ENCODE assay signal across 8 cellular contexts in genomic region chr11:12164061-12165014, GRCh38. TPM values are rescaled to one million over a fixed set of nuclear protein-coding genes. Genes with fewer than 3 reads are reported as not detected.
DNase-seq lines count a peak whose midpoint lies in the region; ATAC-seq, FAIRE-seq and TF ChIP-seq lines count a peak whose summit lies in the region.

No MANE protein-coding gene starts in this region.

- H3K9me1 ChIP-seq in keratinocyte (ENCODE audit: control insufficient read depth, extremely low read depth, insufficient read depth, low read length): no peaks in the 10 kb centered on the region

- peak overlapping the region; percentile 65 for H3K9ac ChIP-seq in keratinocyte (ENCODE audit: control insufficient read depth, extremely low read depth, insufficient read depth, low read length)

- no peaks in the 10 kb centered on the region for H3K27me3 ChIP-seq in keratinocyte (ENCODE audit: control insufficient read depth, extremely low read depth, insufficient read depth, low read length)

- H3K27me3 Mint-ChIP-seq in activated CD4-positive, alpha-beta memory T cell treated with anti-CD3 and anti-CD28 coated beads for 36 hours: no peaks in the 10 kb centered on the region
- H3K27me3 Mint-ChIP-seq in stimulated activated naive B cell treated with anti-CD40 and anti-IgM and Interleukin-4, amounts not matched to agents 10 μg/mL and 1 μg/mL and 100 μg/mL, for 72 hours: peaks cover 4 to 17% of the 10 kb centered on the region in 2 donors

- no peaks in the 10 kb centered on the region for H4K20me1 ChIP-seq in keratinocyte (ENCODE audit: control insufficient read depth, extremely low read depth, insufficient read depth, low read length)

- H3K4me3 ChIP-seq in keratinocyte (ENCODE audit: control insufficient read depth in 2 of 3, extremely low read depth in 1 of 3, insufficient read depth in 2 of 3, low read depth in 1 of 3, low read length in 3 of 3): no peak overlapping the region

- peak; percentile 83 for FAIRE-seq in keratinocyte (lab: Jason Lieb, UNC)
- no peak for FAIRE-seq in urothelium cell line (lab: Jason Lieb, UNC)

- peak overlapping the region; percentile 15 for H3K27ac Mint-ChIP-seq in activated CD4-positive, alpha-beta memory T cell treated with anti-CD3 and anti-CD28 coated beads for 36 hours
- no peak overlapping the region for H3K27ac Mint-ChIP-seq in stimulated activated naive B cell treated with anti-CD40 and anti-IgM and Interleukin-4, amounts not matched to agents 10 μg/mL and 1 μg/mL and 100 μg/mL, for 72 hours

- H3K4me1 Mint-ChIP-seq in activated CD4-positive, alpha-beta memory T cell treated with anti-CD3 and anti-CD28 coated beads for 36 hours (ENCODE audit: low read depth): peaks cover 39% of the 10 kb centered on the region
- H3K4me1 Mint-ChIP-seq in stimulated activated naive B cell treated with anti-CD40 and anti-IgM and Interleukin-4, amounts not matched to agents 10 μg/mL and 1 μg/mL and 100 μg/mL, for 72 hours: no peaks in the 10 kb centered on the region

- peaks cover 23% of the 10 kb centered on the region for H3K36me3 Mint-ChIP-seq in activated CD4-positive, alpha-beta memory T cell treated with anti-CD3 and anti-CD28 coated beads for 36 hours
- no peaks in the 10 kb centered on the region for H3K36me3 Mint-ChIP-seq in stimulated activated naive B cell treated with anti-CD40 and anti-IgM and Interleukin-4, amounts not matched to agents 10 μg/mL and 1 μg/mL and 100 μg/mL, for 72 hours

- POLR2A ChIA-PET in activated CD4-positive, alpha-beta memory T cell treated with anti-CD3 and anti-CD28 coated beads for 36 hours (lab: Charles Lee): interaction anchor here (0.9 to 2.0 kb wide), 5 partner anchors 12 to 72 kb away, joined by 3 to 8 read pairs (median 3); no protein-coding TSS in a partner anchor

- no peak for TF ChIP-seq CTCF in keratinocyte (optimal IDR thresholded peaks at IDR 0.05 in 1 of 3, IDR thresholded peaks at IDR 0.05 in 1 of 3, conservative IDR thresholded peaks at IDR 0.05 in 1 of 3; ENCODE audit: extremely low read depth in 1 of 3, insufficient read depth in 2 of 3, low read length in 3 of 3)

- H3K9me3 ChIP-seq in keratinocyte (ENCODE audit: control insufficient read depth, low read depth, low read length): no peaks in the 10 kb centered on the region

- no peaks in the 10 kb centered on the region for H3K9me3 Mint-ChIP-seq in activated CD4-positive, alpha-beta memory T cell treated with anti-CD3 and anti-CD28 coated beads for 36 hours
- no peaks in the 10 kb centered on the region for H3K9me3 Mint-ChIP-seq in stimulated activated naive B cell treated with anti-CD40 and anti-IgM and Interleukin-4, amounts not matched to agents 10 μg/mL and 1 μg/mL and 100 μg/mL, for 72 hours

- peak; percentile 47 for ATAC-seq in Right ventricle myocardium superior (ENCODE audit: poor library complexity)
- ATAC-seq in stimulated activated naive B cell treated with anti-CD40 and anti-IgM and Interleukin-4, amounts not matched to agents 10 μg/mL and 1 μg/mL and 100 μg/mL, for 72 hours (replicated peaks): no peak

- H2AFZ ChIP-seq in keratinocyte (ENCODE audit: control insufficient read depth, low read length): no peak overlapping the region

- peak overlapping the region; percentile 98 for H3K27ac ChIP-seq in keratinocyte (ENCODE audit: control insufficient read depth, insufficient read depth, low read length)

- H3K4me1 ChIP-seq in keratinocyte (ENCODE audit: control insufficient read depth, extremely low read depth, insufficient read depth, low read length): peaks cover 75% of the 10 kb centered on the region

- H3K4me2 ChIP-seq in keratinocyte (ENCODE audit: control insufficient read depth, extremely low read depth, insufficient read depth, low read depth, low read length): no peak overlapping the region

- H3K36me3 ChIP-seq in keratinocyte (ENCODE audit: control insufficient read depth in 2 of 2, extremely low read depth in 1 of 2, insufficient read depth in 2 of 2, low read length in 2 of 2): peaks cover 22 to 55% of the 10 kb centered on the region in 2 experiments

- H3K79me2 ChIP-seq in keratinocyte (ENCODE audit: control insufficient read depth, insufficient read depth, low read length): peaks cover 66% of the 10 kb centered on the region

- dilution Hi-C loops in keratinocyte (cut with MboI; ENCODE audit: extremely low pct_ligation_motif_present, low sequenced_read_pairs): no loop called here

- no peak overlapping the region for H3K4me3 Mint-ChIP-seq in activated CD4-positive, alpha-beta memory T cell treated with anti-CD3 and anti-CD28 coated beads for 36 hours
- no peak overlapping the region for H3K4me3 Mint-ChIP-seq in stimulated activated naive B cell treated with anti-CD40 and anti-IgM and Interleukin-4, amounts not matched to agents 10 μg/mL and 1 μg/mL and 100 μg/mL, for 72 hours

- CTCF ChIA-PET in activated CD4-positive, alpha-beta memory T cell treated with anti-CD3 and anti-CD28 coated beads for 36 hours (lab: Charles Lee): interaction anchor here (0.5 to 2.1 kb wide), 8 partner anchors 14 to 118 kb away, joined by 3 to 8 read pairs (median 4); no protein-coding TSS in a partner anchor

- DNase-seq in Right ventricle myocardium superior (no peak), cardiac septum (ENCODE audit: low spot score) (no peak), keratinocyte (ENCODE audit: low read depth, low spot score) (no peak), urothelium cell line (ENCODE audit: low spot score) (peak; percentile 85)
- DNase-seq in activated CD4-positive, alpha-beta memory T cell treated with anti-CD3 and anti-CD28 coated beads for 36 hours: no peak
- no peak for DNase-seq in stimulated activated CD4-positive, alpha-beta T cell treated with anti-CD3 and anti-CD28 coated beads, Interleukin-4, amount 100 ng/mL, for 24 hours
- DNase-seq in stimulated activated naive B cell treated with anti-CD40 and anti-IgM and Interleukin-4, amounts not matched to agents 10 μg/mL and 1 μg/mL and 100 μg/mL, for 72 hours: no peak
- no peak for DNase-seq in effector CD8-positive, alpha-beta T cell (lab: John Stamatoyannopoulos, UW)

- intact Hi-C loops in Right ventricle myocardium superior (cut with DNase I): loop anchor here (10.0 kb wide), 1 partner anchor 60 kb away; no protein-coding TSS in a partner anchor
- intact Hi-C loops in cardiac septum (cut with DNase I): loop anchor here (5.0 kb wide), 2 partner anchors 58 to 77 kb away; no protein-coding TSS in a partner anchor
- intact Hi-C loops in activated CD4-positive, alpha-beta memory T cell treated with anti-CD3 and anti-CD28 coated beads for 36 hours (cut with micrococcal nuclease): no loop called here

RNA-seq across cellular contexts. Expression of gene MICAL2, which starts 53.9 kb away (rescaled TPM):
- 34.8 TPM for total RNA-seq in Right ventricle myocardium superior
- total RNA-seq in cardiac septum: 98.7 TPM
- total RNA-seq in activated CD4-positive, alpha-beta memory T cell treated with anti-CD3 and anti-CD28 coated beads for 36 hours: 100 to 1,000 TPM; 213 to 220 TPM
- 72.7 to 124 TPM (median 83.9 TPM) in 3 replicates for polyA plus RNA-seq in keratinocyte
- 172 TPM for polyA plus RNA-seq in keratinocyte (2011; ENCODE audit: low read depth)
- 76.6 and 79.2 TPM in 2 replicates for polyA plus RNA-seq in keratinocyte (2011; cell fraction: cytosol; rRNA removed)
- polyA plus RNA-seq in keratinocyte (2011; cell fraction: nucleus; rRNA removed): 175 and 197 TPM in 2 replicates
- 52.2 and 143 TPM in 2 replicates for polyA plus RNA-seq in keratinocyte (2012; ENCODE audit: low replicate concordance)
- 218 to 406 TPM (median 316 TPM) in 3 replicates for polyA minus RNA-seq in keratinocyte
- polyA minus RNA-seq in keratinocyte (2011; cell fraction: cytosol; rRNA and poly(A)+ RNA removed): 176 TPM
- 292 and 558 TPM in 2 replicates for polyA minus RNA-seq in keratinocyte (2011; cell fraction: nucleus; rRNA and poly(A)+ RNA removed)
